Comparison of ENCODE assay signal across 21 cellular contexts in the genomic region with DNA sequence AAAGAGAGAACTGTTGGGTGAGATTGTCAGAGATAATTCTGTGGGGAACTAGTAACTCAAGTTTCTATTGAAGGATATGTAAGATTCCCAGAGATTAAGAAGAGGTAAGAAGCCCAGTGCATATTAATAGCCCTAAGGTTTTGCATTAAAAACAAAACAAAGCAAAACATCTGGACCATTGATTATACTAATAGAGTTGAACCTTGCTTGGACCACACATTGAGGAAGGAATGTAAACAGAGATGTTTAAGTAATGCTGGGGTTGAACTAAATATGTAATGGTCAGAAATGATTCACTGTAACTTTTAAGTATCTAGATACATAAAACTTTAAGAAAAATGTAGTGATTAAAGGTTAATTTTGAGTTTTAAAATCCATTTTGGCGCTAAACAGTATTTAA.
"Had no signal": no experiment of that assay in that cellular context is flagged by ENCODE, and none has a peak within 500 bp of the region (broad histone marks: within the 10 kb centered on the region; RNA-seq: fewer than 3 reads in every experiment).

No MANE protein-coding gene starts in this region.

- H3K36me3 Mint-ChIP-seq: activated naive CD4-positive, alpha-beta T cell treated with anti-CD3 and anti-CD28 coated beads, Interleukin-2, amount 10 ng/mL, durations not matched to agents 7 days and 5 days; naive thymus-derived CD4-positive, alpha-beta T cell had no signal

- H3K27ac ChIP-seq: colonic mucosa, esophagus squamous epithelium, heart left ventricle, left lung, tibial nerve, uterus had no signal

- FAIRE-seq: keratinocyte had no signal

- H3K27me3 ChIP-seq: colonic mucosa, esophagus squamous epithelium, heart left ventricle, left lung, tibial nerve, uterus had no signal

- H3K27ac Mint-ChIP-seq: activated naive CD4-positive, alpha-beta T cell treated with anti-CD3 and anti-CD28 coated beads, Interleukin-2, amount 10 ng/mL, durations not matched to agents 7 days and 5 days; naive thymus-derived CD4-positive, alpha-beta T cell; T-helper 2 cell treated with Interferon-gamma antibody and Interleukin-4, amounts not matched to agents 5 μg/mL and 100 μg/mL, for 36 hours had no signal

- H3K36me3 ChIP-seq: colonic mucosa, esophagus squamous epithelium, heart left ventricle, left lung, tibial nerve, uterus had no signal

- H3K27me3 Mint-ChIP-seq: activated naive CD4-positive, alpha-beta T cell treated with anti-CD3 and anti-CD28 coated beads, Interleukin-2, amount 10 ng/mL, durations not matched to agents 7 days and 5 days; naive thymus-derived CD4-positive, alpha-beta T cell had no signal

- DNase-seq: activated CD4-positive, alpha-beta T cell treated with anti-CD3 and anti-CD28 coated beads, Interleukin-2, amount 50 U/mL, for 1 hour; activated naive CD4-positive, alpha-beta T cell treated with anti-CD3 and anti-CD28 coated beads, Interleukin-2, amount 10 ng/mL, durations not matched to agents 7 days and 5 days; activated T-cell treated with anti-CD3 and anti-CD28 coated beads, Interleukin-2, amount 50 U/mL, for 1 hour; caudate nucleus; colonic mucosa; effector CD4-positive, alpha-beta T cell; esophagus squamous epithelium; heart left ventricle; left lung; mucosa of descending colon; naive thymus-derived CD4-positive, alpha-beta T cell; retina; stimulated activated CD4-positive, alpha-beta T cell treated with anti-CD3 and anti-CD28 coated beads, Interleukin-15, amount 100 ng/mL, for 24 hours; stimulated activated CD4-positive, alpha-beta T cell treated with anti-CD3 and anti-CD28 coated beads, Interleukin-4, amount 100 ng/mL, for 24 hours; stimulated activated naive CD4-positive, alpha-beta T cell treated with Interleukin-2 at 50 U/mL for 16 hours; substantia nigra; uterus had no signal

- H3K9me3 ChIP-seq: colonic mucosa, esophagus squamous epithelium, heart left ventricle, tibial nerve, uterus had no signal

- H3K4me3 ChIP-seq: colonic mucosa, esophagus squamous epithelium, heart left ventricle, left lung, mucosa of descending colon, tibial nerve, uterus had no signal

- H3K4me1 Mint-ChIP-seq: activated naive CD4-positive, alpha-beta T cell treated with anti-CD3 and anti-CD28 coated beads, Interleukin-2, amount 10 ng/mL, durations not matched to agents 7 days and 5 days; naive thymus-derived CD4-positive, alpha-beta T cell had no signal

- H3K4me3 Mint-ChIP-seq: activated naive CD4-positive, alpha-beta T cell treated with anti-CD3 and anti-CD28 coated beads, Interleukin-2, amount 10 ng/mL, durations not matched to agents 7 days and 5 days; naive thymus-derived CD4-positive, alpha-beta T cell; T-helper 2 cell treated with Interferon-gamma antibody and Interleukin-4, amounts not matched to agents 5 μg/mL and 100 μg/mL, for 36 hours had no signal

- H3K4me1 ChIP-seq: colonic mucosa, esophagus squamous epithelium, heart left ventricle, left lung, tibial nerve, uterus had no signal

- ATAC-seq: activated CD4-positive, CD25-positive, alpha-beta regulatory T cell treated with anti-CD3 and anti-CD28 coated beads, Interleukin-2, amount 50 U/mL, for 24 hours; heart left ventricle; left lung; mucosa of descending colon; naive thymus-derived CD4-positive, alpha-beta T cell had no signal
